In genomic region chr13:113479179-113479578, GRCh38 we compare ENCODE assay signal across 1 cellular context.
TF ChIP-seq lines count a peak whose summit lies in the region.

No MANE protein-coding gene starts in this region.

TF ChIP-seq in K562, 482 proteins besides CTCF, POLR2A, EP300 and RAD21 (continued from another document):
- peak; percentile 60; the same call in 1 of the 2 replicates for TF ChIP-seq CBFA2T3 (IDR thresholded peaks at IDR 0.05)
- no peak for TF ChIP-seq ZNF280B (CRISPR knock-in tag; IDR thresholded peaks at IDR 0.05)
- TF ChIP-seq TEAD4 (IDR thresholded peaks at IDR 0.05; ENCODE audit: low read length), result peak; percentile 56; the same call in 1 of the 2 replicates
- TF ChIP-seq TEAD4 (CRISPR knock-in tag; IDR thresholded peaks at IDR 0.05; ENCODE audit: borderline replicate concordance), result no peak
- no peak for TF ChIP-seq MNT (conservative IDR thresholded peaks at IDR 0.05)
- TF ChIP-seq ZNF407 (IDR thresholded peaks at IDR 0.05; ENCODE audit: low read depth), result no peak
- TF ChIP-seq ADNP (tag; IDR thresholded peaks at IDR 0.05), result peak; percentile 41; the same call in 1 of the 2 replicates
- TF ChIP-seq ZNF707 (CRISPR knock-in tag; conservative IDR thresholded peaks at IDR 0.05), result no peak
- no peak for TF ChIP-seq ELF2 (CRISPR knock-in tag; IDR thresholded peaks at IDR 0.05)
- no peak for TF ChIP-seq ZNF75A (CRISPR knock-in tag; IDR thresholded peaks at IDR 0.05)
- no peak for TF ChIP-seq ZNF253 (CRISPR knock-in tag; conservative IDR thresholded peaks at IDR 0.05)
- TF ChIP-seq MIER1 (IDR thresholded peaks at IDR 0.05; ENCODE audit: low read depth), result no peak
- TF ChIP-seq U2AF1 (optimal IDR thresholded peaks at IDR 0.05; ENCODE audit: low read depth, low read length), result no peak
